In the genomic region with DNA sequence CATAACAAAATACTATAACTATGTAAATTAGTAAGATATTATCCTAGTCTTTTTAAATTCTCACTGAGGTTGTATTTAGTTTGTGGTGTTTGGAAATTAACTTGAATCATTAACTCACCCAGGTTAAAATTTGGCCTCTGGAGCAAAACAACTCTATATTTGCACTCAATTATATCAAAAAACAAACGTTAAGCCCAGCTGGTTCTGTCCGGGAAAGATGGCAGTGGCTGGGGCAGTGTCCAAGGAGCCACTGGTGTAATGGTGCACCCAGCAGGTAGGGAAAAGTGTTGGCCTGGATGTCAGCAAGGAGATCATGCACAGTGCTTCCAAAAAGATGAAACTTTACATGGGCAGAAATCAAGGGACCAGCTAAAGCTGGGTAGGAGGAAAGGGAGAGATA, we compare ENCODE assay signal across 17 cellular contexts.
DNase-seq lines count a peak whose midpoint lies in the region; ATAC-seq, FAIRE-seq and TF ChIP-seq lines count a peak whose summit lies in the region.
"Had no signal": no experiment of that assay in that cellular context is flagged by ENCODE, and none has a peak within 500 bp of the region (broad histone marks: within the 10 kb centered on the region; RNA-seq: fewer than 3 reads in every experiment).

No MANE protein-coding gene starts in this region.

- TF ChIP-seq RAD21 in K562 (CRISPR knock-in tag; conservative IDR thresholded peaks at IDR 0.05 in 1 of 2, IDR thresholded peaks at IDR 0.05 in 1 of 2): peak in 1 of 2 experiments; percentile 12; a peak in 1 of 4 replicates

- TF ChIP-seq CTCF in MCF 10A (IDR thresholded peaks at IDR 0.05; ENCODE audit: unreplicated experiment) (no peak), breast epithelium (IDR thresholded peaks at IDR 0.05) (no peak), K562 (IDR thresholded peaks at IDR 0.05 in 2 of 3, conservative IDR thresholded peaks at IDR 0.05 in 1 of 3; ENCODE audit: insufficient read depth in 2 of 3, low read depth in 1 of 3, low read length in 3 of 3) (no peak)

- H3K79me1 ChIP-seq in mesendoderm (ENCODE audit: low read length): no peaks in the 10 kb centered on the region

- no peak for DNase-seq in MCF 10A (ENCODE audit: unreplicated experiment)
- no peak for DNase-seq in breast epithelium (ENCODE audit: low spot score in 2 of 2)
- no peak for DNase-seq in K562 (ENCODE audit: extremely low read depth in 1 of 4, low spot score in 3 of 4)
- DNase-seq in left lobe of liver (ENCODE audit: low spot score): no peak
- DNase-seq in renal cortical epithelial cell (ENCODE audit: low read depth): peak; percentile 69
- no peak for DNase-seq in mesendoderm
- DNase-seq in head of caudate nucleus: no peak
- DNase-seq: CD8-positive, alpha-beta T cell; DND-41; GF-D8 had no signal

- intact Hi-C loops in MCF 10A (cut with micrococcal nuclease): no loop called here
- intact Hi-C loops in breast epithelium (cut with DNase I; ENCODE audit: low total_unique reads): no loop called here
- intact Hi-C loops in K562 (cut with micrococcal nuclease): loop anchor here (5.0 kb wide), 1 partner anchor 268 kb away; no protein-coding TSS in a partner anchor
- intact Hi-C loops in head of caudate nucleus (cut with DNase I): no loop called here

- H3K4me2 ChIP-seq in K562 (ENCODE audit: insufficient read depth, low read length): no peak overlapping the region
- H3K4me2 ChIP-seq in mesendoderm (ENCODE audit: low read length): no peak overlapping the region

- no TSS peak for BruUV-seq in MCF 10A (replicated peaks; lab: Mats Ljungman, UMichigan)
- BruUV-seq in K562 (replicated peaks; lab: Mats Ljungman, UMichigan): no TSS peak

- no peak overlapping the region for H3K4ac ChIP-seq in mesendoderm (ENCODE audit: low read depth, low read length)

- H3K23ac ChIP-seq in mesendoderm (ENCODE audit: low read length): no peak overlapping the region

- H2BK120ac ChIP-seq in mesendoderm (ENCODE audit: low read depth, low read length): no peak overlapping the region

- no peak overlapping the region for H3K18ac ChIP-seq in mesendoderm (ENCODE audit: low read length)

- H3K4me3 ChIP-seq in breast epithelium (no peak overlapping the region), K562 (no peak overlapping the region), mesendoderm (ENCODE audit: low read length) (no peak overlapping the region)
- H3K4me3 ChIP-seq: HAP-1 had no signal

- no peak overlapping the region for H3K27ac ChIP-seq in breast epithelium
- no peak overlapping the region for H3K27ac ChIP-seq in K562 (ENCODE audit: extremely low read depth, low read depth, low read length)
- H3K27ac ChIP-seq in mesendoderm (ENCODE audit: low read depth, low read length): no peak overlapping the region
- H3K27ac ChIP-seq: 22Rv1 had no signal

- in situ Hi-C loops in K562 (cut with MboI): no loop called here

- peaks cover 7% of the 10 kb centered on the region for H3K9me3 Mint-ChIP-seq in MCF 10A (ENCODE audit: unreplicated experiment)

- H3K27me3 ChIP-seq in breast epithelium: no peaks in the 10 kb centered on the region
- H3K27me3 ChIP-seq in K562 (ENCODE audit: control insufficient read depth in 2 of 2, insufficient read depth in 2 of 2, low read length in 2 of 2): no peaks in the 10 kb centered on the region
- no peaks in the 10 kb centered on the region for H3K27me3 ChIP-seq in mesendoderm (ENCODE audit: insufficient read depth, low read length, poor library complexity)

- ATAC-seq in K562 (peak; percentile 27; the same call in 1 of the 3 replicates), left lobe of liver (peak; percentile 24)
- no peak for ATAC-seq in activated CD4-positive, CD25-positive, alpha-beta regulatory T cell treated with anti-CD3 and anti-CD28 coated beads, Interleukin-2, amount 50 U/mL, for 24 hours
- ATAC-seq: CD8-positive, alpha-beta T cell had no signal

- no peak overlapping the region for H3K56ac ChIP-seq in mesendoderm (ENCODE audit: low read length)

- no peak overlapping the region for H3K9ac ChIP-seq in K562 (ENCODE audit: insufficient read depth in 1 of 2, low read depth in 2 of 2, low read length in 2 of 2)
- H3K9ac ChIP-seq in mesendoderm (ENCODE audit: low read length): no peak overlapping the region

- H3K79me2 ChIP-seq in K562 (ENCODE audit: control insufficient read depth, insufficient read depth, low read length): no peaks in the 10 kb centered on the region
- H3K79me2 ChIP-seq in mesendoderm (ENCODE audit: control insufficient read depth, insufficient read depth, low read length): no peaks in the 10 kb centered on the region

- CTCF ChIA-PET in MCF 10A (lab: Yijun Ruan, JAX) (no interaction called here), K562 (lab: Yijun Ruan, JAX; ENCODE audit: low intra/inter-chr PET ratio) (no interaction called here)

- no peak for TF ChIP-seq EP300 in K562 (IDR thresholded peaks at IDR 0.05; ENCODE audit: low read length)

- no peak for FAIRE-seq in K562 (lab: Jason Lieb, UNC)
- FAIRE-seq: GM19239, H1, HTR-8/SVneo had no signal

- H3K4me1 ChIP-seq in breast epithelium: no peaks in the 10 kb centered on the region
- H3K4me1 ChIP-seq in K562 (replicated peaks in 1 of 2; ENCODE audit: control insufficient read depth in 2 of 2, insufficient read depth in 2 of 2, low read length in 2 of 2): peaks cover 0 to 5% of the 10 kb centered on the region in 2 experiments; a peak in 2 of 5 replicates
- no peaks in the 10 kb centered on the region for H3K4me1 ChIP-seq in mesendoderm (ENCODE audit: control insufficient read depth, low read depth, low read length)
- H3K4me1 ChIP-seq: HAP-1 had no signal

- H3K4me1 Mint-ChIP-seq in MCF 10A (ENCODE audit: insufficient read depth, unreplicated experiment): peaks cover 11% of the 10 kb centered on the region
- H3K4me1 Mint-ChIP-seq: CD14-positive monocyte had no signal

- WGBS in K562 (ENCODE audit: insufficient coverage, low coverage, missing lambda C conversion rate): 39% methylated on average over 2 of the region's 2 CpGs
- no CpG with 5 or more reads among the region's 2 CpGs for WGBS in mesendoderm (ENCODE audit: extremely low coverage, insufficient coverage, low lambda C conversion rate)

- H3K36me3 ChIP-seq in breast epithelium: no peaks in the 10 kb centered on the region
- no peaks in the 10 kb centered on the region for H3K36me3 ChIP-seq in K562 (ENCODE audit: control insufficient read depth, insufficient read depth, low read length)
- no peaks in the 10 kb centered on the region for H3K36me3 ChIP-seq in mesendoderm (ENCODE audit: control insufficient read depth, insufficient read depth, low read length)
- H3K36me3 ChIP-seq: HAP-1 had no signal

- TF ChIP-seq POLR2A in breast epithelium (IDR thresholded peaks at IDR 0.05) (no peak), K562 (conservative IDR thresholded peaks at IDR 0.05) (no peak)

- H3K27me3 Mint-ChIP-seq in MCF 10A (ENCODE audit: insufficient read depth, unreplicated experiment): no peaks in the 10 kb centered on the region

- no peak overlapping the region for H2AK5ac ChIP-seq in mesendoderm (ENCODE audit: low read length)

- no peaks in the 10 kb centered on the region for H4K20me1 ChIP-seq in K562 (replicated peaks; ENCODE audit: control insufficient read depth, insufficient read depth, low read length)

- no peaks in the 10 kb centered on the region for H3K36me3 Mint-ChIP-seq in MCF 10A (ENCODE audit: insufficient read depth, unreplicated experiment)
- H3K36me3 Mint-ChIP-seq: CD14-positive monocyte; CD8-positive, alpha-beta T cell had no signal

- no peaks in the 10 kb centered on the region for H3K9me1 ChIP-seq in K562 (ENCODE audit: control insufficient read depth, insufficient read depth, low read length)

- no peak overlapping the region for H3K4me3 Mint-ChIP-seq in MCF 10A (ENCODE audit: unreplicated experiment)
- H3K4me3 Mint-ChIP-seq: CD14-positive monocyte; CD8-positive, alpha-beta T cell had no signal

- H2BK5ac ChIP-seq in mesendoderm (ENCODE audit: low read length): no peak overlapping the region

- H4K5ac ChIP-seq in mesendoderm (ENCODE audit: low read length): no peak overlapping the region

- H4K8ac ChIP-seq in mesendoderm (ENCODE audit: low read depth, low read length): no peak overlapping the region

- no peak overlapping the region for H2BK15ac ChIP-seq in mesendoderm (replicated peaks; ENCODE audit: low read depth)

- H3K9me3 ChIP-seq in breast epithelium: no peaks in the 10 kb centered on the region
- peaks cover 4% of the 10 kb centered on the region; the same call in 1 of the 2 replicates for H3K9me3 ChIP-seq in K562 (replicated peaks; ENCODE audit: control insufficient read depth, insufficient read depth, low read depth, low read length)
- H3K9me3 ChIP-seq: HAP-1 had no signal

- peak overlapping the region; percentile 68 for H3K27ac Mint-ChIP-seq in MCF 10A (ENCODE audit: low read depth, unreplicated experiment)
- H3K27ac Mint-ChIP-seq: CD14-positive monocyte; CD8-positive, alpha-beta T cell had no signal

- POLR2A ChIA-PET in MCF 10A (lab: Yijun Ruan, JAX) (no interaction called here), K562 (lab: Yijun Ruan, JAX) (interaction anchor here (0.6 to 0.9 kb wide), 3 partner anchors 12 to 288 kb away, joined by 3 to 4 read pairs (median 3); no protein-coding TSS in a partner anchor)

- H2AFZ ChIP-seq in K562 (ENCODE audit: low read depth, low read length): peak overlapping the region; percentile 22; the same call in 1 of the 2 replicates

TF ChIP-seq in K562, 482 proteins besides CTCF, POLR2A, EP300 and RAD21 (continues in another document):
- TF ChIP-seq, protein P1, sequence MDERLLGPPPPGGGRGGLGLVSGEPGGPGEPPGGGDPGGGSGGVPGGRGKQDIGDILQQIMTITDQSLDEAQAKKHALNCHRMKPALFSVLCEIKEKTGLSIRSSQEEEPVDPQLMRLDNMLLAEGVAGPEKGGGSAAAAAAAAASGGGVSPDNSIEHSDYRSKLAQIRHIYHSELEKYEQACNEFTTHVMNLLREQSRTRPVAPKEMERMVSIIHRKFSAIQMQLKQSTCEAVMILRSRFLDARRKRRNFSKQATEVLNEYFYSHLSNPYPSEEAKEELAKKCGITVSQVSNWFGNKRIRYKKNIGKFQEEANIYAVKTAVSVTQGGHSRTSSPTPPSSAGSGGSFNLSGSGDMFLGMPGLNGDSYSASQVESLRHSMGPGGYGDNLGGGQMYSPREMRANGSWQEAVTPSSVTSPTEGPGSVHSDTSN (CRISPR knock-in tag; IDR thresholded peaks at IDR 0.05; ENCODE audit: low read depth): no peak
- TF ChIP-seq, protein P1 (tag; conservative IDR thresholded peaks at IDR 0.05; ENCODE audit: low read depth): no peak
- TF ChIP-seq SP1 (CRISPR knock-in tag; IDR thresholded peaks at IDR 0.05) (no peak), PCBP1 (IDR thresholded peaks at IDR 0.05; ENCODE audit: low read depth, low read length, poor library complexity, severe bottlenecking) (no peak), ZFP36 (IDR thresholded peaks at IDR 0.05; ENCODE audit: low read depth, low read length, partially characterized antibody) (no peak)

Comparison
In these comparisons a context has a peak if more than half of its experiments do, and no peak if none do; other contexts are left out.
1. ATAC-seq: peak in K562 (single experiment) and left lobe of liver (single experiment); none in activated CD4-positive, CD25-positive, alpha-beta regulatory T cell treated with anti-CD3 and anti-CD28 coated beads, Interleukin-2, amount 50 U/mL, for 24 hours (0 of 2).